9 cellular contexts compared by ENCODE assay signal in genomic region chr4:89434364-89434988, GRCh38.
DNase-seq lines count a peak whose midpoint lies in the region; ATAC-seq, FAIRE-seq and TF ChIP-seq lines count a peak whose summit lies in the region.
"Had no signal": no experiment of that assay in that cellular context is flagged by ENCODE, and none has a peak within 500 bp of the region (broad histone marks: within the 10 kb centered on the region; RNA-seq: fewer than 3 reads in every experiment).

No MANE protein-coding gene starts in this region.

- H3K9ac ChIP-seq in kidney (ENCODE audit: low read length in 2 of 2), result no peak overlapping the region

- H3K4me3 ChIP-seq in kidney (ENCODE audit: low read length in 2 of 2) (no peak overlapping the region), transverse colon (no peak overlapping the region)
- H3K4me3 ChIP-seq: SJCRH30 had no signal

- peak; percentile 73 for TF ChIP-seq CTCF in MCF 10A (IDR thresholded peaks at IDR 0.05; ENCODE audit: unreplicated experiment)
- peak; percentile 77 for TF ChIP-seq CTCF in kidney (IDR thresholded peaks at IDR 0.05; ENCODE audit: borderline replicate concordance, extremely low read depth, insufficient read depth)
- peak; percentile 69 to 81 (median 77) for TF ChIP-seq CTCF in transverse colon (IDR thresholded peaks at IDR 0.05)

- TF ChIP-seq EP300 in transverse colon (IDR thresholded peaks at IDR 0.05; ENCODE audit: low read depth), result no peak

- ATAC-seq in GM18870 (IDR thresholded peaks at IDR 0.05; ENCODE audit: unreplicated experiment) (peak; percentile 79), HG03135 (IDR thresholded peaks at IDR 0.05; ENCODE audit: unreplicated experiment) (peak; percentile 71)

- H3K9me3 Mint-ChIP-seq in MCF 10A (ENCODE audit: unreplicated experiment), result no peaks in the 10 kb centered on the region

- WGBS in transverse colon (ENCODE audit: low coverage in 1 of 2), 2 donors, result 53 to 56% methylated on average over 3 of the region's 3 CpGs

- H3K27me3 ChIP-seq in transverse colon, result no peaks in the 10 kb centered on the region
- H3K27me3 ChIP-seq: SJCRH30 had no signal

- H3K36me3 ChIP-seq in kidney (ENCODE audit: control insufficient read depth in 1 of 2, insufficient read depth in 2 of 2, low read length in 2 of 2), result no peaks in the 10 kb centered on the region
- no peaks in the 10 kb centered on the region for H3K36me3 ChIP-seq in transverse colon
- H3K36me3 ChIP-seq: SJCRH30 had no signal

- FAIRE-seq in kidney (lab: Jason Lieb, UNC), result peak; percentile 87

- no peak overlapping the region for H3K27ac Mint-ChIP-seq in MCF 10A (ENCODE audit: low read depth, unreplicated experiment)

- no peak for TF ChIP-seq POLR2A in transverse colon (IDR thresholded peaks at IDR 0.05)

- H3K4me3 Mint-ChIP-seq in MCF 10A (ENCODE audit: unreplicated experiment), result no peak overlapping the region

- no peaks in the 10 kb centered on the region for H3K36me3 Mint-ChIP-seq in MCF 10A (ENCODE audit: insufficient read depth, unreplicated experiment)

- H3K27me3 Mint-ChIP-seq in MCF 10A (ENCODE audit: insufficient read depth, unreplicated experiment), result no peaks in the 10 kb centered on the region

- POLR2A ChIA-PET in MCF 10A (lab: Yijun Ruan, JAX), result interaction anchor here (2.1 kb wide), 1 partner anchor 209 kb away, joined by 5 read pairs; no protein-coding TSS in a partner anchor

- intact Hi-C loops in MCF 10A (cut with micrococcal nuclease), result loop anchor here (1.0 kb wide), 3 partner anchors 180 to 275 kb away; no protein-coding TSS in a partner anchor
- intact Hi-C loops in kidney (cut with DNase I), result loop anchor here (5.0 kb wide), 1 partner anchor 207 kb away; no protein-coding TSS in a partner anchor
- intact Hi-C loops in transverse colon (cut with DNase I; ENCODE audit: low total_unique reads), result loop anchor here (5.0 kb wide), 1 partner anchor 207 kb away; no protein-coding TSS in a partner anchor

- CTCF ChIA-PET in MCF 10A (lab: Yijun Ruan, JAX), result interaction anchor here (0.6 to 8.1 kb wide), 24 partner anchors 58 to 460 kb away, joined by 3 to 116 read pairs (median 4); partner anchors contain the start of gene MMRN1

- H3K4me1 Mint-ChIP-seq in MCF 10A (ENCODE audit: insufficient read depth, unreplicated experiment), result peaks cover 8% of the 10 kb centered on the region

- peak; percentile 49 for DNase-seq in COR-L47 (lab: John Stamatoyannopoulos, UW)
- DNase-seq in NCI-H526 (lab: John Stamatoyannopoulos, UW), result peak; percentile 28 to 64
- DNase-seq in MCF 10A (ENCODE audit: unreplicated experiment), result peak; percentile 54
- no peak for DNase-seq in kidney
- no peak for DNase-seq in transverse colon
- no peak for DNase-seq in NCI-H774 (lab: John Stamatoyannopoulos, UW)

- BruUV-seq in MCF 10A (replicated peaks; lab: Mats Ljungman, UMichigan), result no TSS peak

- H3K4me1 ChIP-seq in kidney (ENCODE audit: control insufficient read depth in 1 of 2, insufficient read depth in 1 of 2, low read depth in 1 of 2, low read length in 2 of 2), result no peaks in the 10 kb centered on the region
- no peaks in the 10 kb centered on the region for H3K4me1 ChIP-seq in transverse colon
- H3K4me1 ChIP-seq: SJCRH30 had no signal

- H3K9me3 ChIP-seq in kidney (ENCODE audit: control insufficient read depth in 1 of 2, low read length in 2 of 2) (no peaks in the 10 kb centered on the region), transverse colon (no peaks in the 10 kb centered on the region)
- H3K9me3 ChIP-seq: SJCRH30 had no signal

- in situ Hi-C loops in transverse colon (cut with MboI; ENCODE audit: low pct_ligation_motif_present in 1 of 4, low pct_unique_long_range_greater_than_20kb in 1 of 4, low sequenced_read_pairs in 3 of 4), result loop anchor here (5.0 to 25.0 kb wide), 4 partner anchors 202 to 478 kb away; no protein-coding TSS in a partner anchor

- H3K27ac ChIP-seq in kidney (ENCODE audit: low read depth in 2 of 2, low read length in 2 of 2) (no peak overlapping the region), transverse colon (no peak overlapping the region)
- H3K27ac ChIP-seq: SJCRH30 had no signal

Comparison
In these comparisons a context has a peak if more than half of its experiments do, and no peak if none do; other contexts are left out.
1. DNase-seq: peak in COR-L47 (single experiment), NCI-H526 (2 of 2) and MCF 10A (single experiment); none in kidney (single experiment), transverse colon (single experiment) and NCI-H774 (single experiment).
2. Peak in every context shown above with its lines, with median percentiles within 50 percentile points of each other: CTCF ChIP-seq.